In the genomic region with DNA sequence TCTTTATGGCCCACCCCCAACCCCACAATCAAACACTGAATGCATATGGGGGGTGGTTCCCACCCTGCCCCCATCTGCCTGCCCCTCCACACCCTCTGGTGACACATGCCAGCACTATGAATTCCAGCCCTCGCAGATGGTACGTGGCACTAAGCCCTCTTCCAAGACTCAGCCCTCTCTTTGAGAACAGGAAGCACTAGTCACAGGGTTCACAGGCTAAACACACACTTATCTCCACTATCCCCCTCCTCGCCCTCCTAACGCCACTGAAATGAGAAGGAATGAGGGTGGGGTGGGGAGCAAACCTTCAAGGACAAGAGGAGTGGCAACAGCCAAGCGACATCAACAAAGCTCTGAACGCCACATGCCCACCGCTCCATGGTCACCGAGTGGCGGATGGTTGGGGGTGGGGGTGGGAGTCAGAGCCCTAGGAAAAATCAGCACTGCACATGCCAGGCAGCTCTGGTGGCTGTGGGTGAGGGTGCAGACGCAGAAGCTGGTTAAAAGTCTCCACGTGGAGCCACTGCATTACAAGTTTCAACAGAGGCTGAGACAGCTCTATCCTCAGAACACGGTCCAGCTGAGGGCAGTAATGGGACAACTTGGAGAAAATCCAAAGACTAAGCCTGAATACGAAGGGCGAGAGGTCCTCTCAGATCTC, we compare ENCODE assay signal across 9 cellular contexts.
DNase-seq lines count a peak whose midpoint lies in the region; ATAC-seq and TF ChIP-seq lines count a peak whose summit lies in the region.
"Had no signal": no experiment of that assay in that cellular context is flagged by ENCODE, and none has a peak within 500 bp of the region (broad histone marks: within the 10 kb centered on the region; RNA-seq: fewer than 3 reads in every experiment).

No MANE protein-coding gene starts in this region.

- no peaks in the 10 kb centered on the region for H3K27me3 ChIP-seq in RWPE2 (ENCODE audit: insufficient read depth, poor library complexity, severe bottlenecking)

- H3K9me3 ChIP-seq in RWPE2 (ENCODE audit: severe bottlenecking) = no peaks in the 10 kb centered on the region

- peak overlapping the region; percentile 94 for H3K27ac ChIP-seq in RWPE2 (ENCODE audit: poor library complexity, severe bottlenecking)

- TF ChIP-seq CTCF in RWPE2 (IDR thresholded peaks at IDR 0.05; ENCODE audit: poor library complexity, severe bottlenecking) (peak; percentile 44), fibroblast of pulmonary artery (IDR thresholded peaks at IDR 0.05; ENCODE audit: low read length, missing control alignments) (peak; percentile 33)

- H3K4me3 ChIP-seq in RWPE2 (ENCODE audit: severe bottlenecking) (no peak overlapping the region), fibroblast of pulmonary artery (replicated peaks; ENCODE audit: low read depth, low read length) (no peak overlapping the region)

- H3K36me3 ChIP-seq in RWPE2 (ENCODE audit: low read depth) = peaks cover 33% of the 10 kb centered on the region

- DNase-seq in AG08396 (ENCODE audit: low spot score) (peak; percentile 92), RWPE2 (ENCODE audit: low spot score) (no peak), fibroblast of pulmonary artery (ENCODE audit: low read depth) (peak; percentile 83), nucleus accumbens (lab: John Stamatoyannopoulos, UW) (peak in 46 of 56 donors; percentile 25 to 82 (median 62)), ecto neural progenitor cell (ENCODE audit: low spot score) (no peak), foreskin melanocyte (no peak), NCI-H2081 treated with DMSO at 0.1 percent for 48 hours (lab: John Stamatoyannopoulos, UW) (no peak)
- DNase-seq: activated CD4-positive, alpha-beta T cell treated with anti-CD3 and anti-CD28 coated beads, Interleukin-2, amount 50 U/mL, for 1 hour had no signal

- H3K4me1 ChIP-seq in RWPE2 (ENCODE audit: insufficient read depth, poor library complexity, severe bottlenecking) = peaks cover 50% of the 10 kb centered on the region

- ATAC-seq in RWPE2 (ENCODE audit: low read depth) = peak; percentile 83
- ATAC-seq in GM21447 (IDR thresholded peaks at IDR 0.05; ENCODE audit: unreplicated experiment) = no peak

Comparison
In these comparisons a context has a peak if more than half of its experiments do, and no peak if none do; other contexts are left out.
1. DNase-seq: peak in AG08396 (single experiment), fibroblast of pulmonary artery (single experiment) and nucleus accumbens (46 of 56); none in RWPE2 (single experiment), ecto neural progenitor cell (single experiment), foreskin melanocyte (single experiment) and NCI-H2081 treated with DMSO at 0.1 percent for 48 hours (single experiment).